In the genomic region with DNA sequence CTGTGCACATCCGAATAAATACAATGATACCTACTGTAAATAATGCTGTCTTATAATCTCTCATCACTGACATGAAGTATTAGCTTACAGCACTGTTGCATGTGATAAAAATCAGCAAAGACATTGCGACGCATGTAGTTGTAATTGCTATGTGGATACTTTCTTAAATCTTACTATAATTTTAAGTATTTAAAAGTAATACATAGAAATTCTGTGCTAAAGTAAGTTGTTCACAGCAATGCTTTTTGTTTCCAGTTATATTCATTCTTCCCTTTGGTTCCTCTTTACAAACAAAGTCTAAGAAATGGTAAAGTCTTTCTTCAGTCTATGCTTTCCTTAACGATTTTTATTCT, we compare ENCODE assay signal across 1 cellular context.
TF ChIP-seq lines count a peak whose summit lies in the region.

No MANE protein-coding gene starts in this region.

TF ChIP-seq in HCT116, 20 proteins besides CTCF, POLR2A, EP300 and RAD21:
- TF ChIP-seq POLR2AphosphoS5 (IDR thresholded peaks at IDR 0.05; ENCODE audit: low read depth, low read length) (no peak), EGR1 (IDR thresholded peaks at IDR 0.05; ENCODE audit: low read depth) (no peak), EZH2phosphoT487 (IDR thresholded peaks at IDR 0.05; ENCODE audit: borderline replicate concordance) (no peak), JUND (IDR thresholded peaks at IDR 0.05) (no peak), CEBPB (IDR thresholded peaks at IDR 0.05; ENCODE audit: low read depth) (no peak), ELF1 (IDR thresholded peaks at IDR 0.05; ENCODE audit: borderline replicate concordance, low read depth) (no peak), SP1 (IDR thresholded peaks at IDR 0.05; ENCODE audit: low read depth) (no peak), SIN3A (IDR thresholded peaks at IDR 0.05; ENCODE audit: low read depth) (no peak), EZH2 (IDR thresholded peaks at IDR 0.05) (no peak), YY1 (IDR thresholded peaks at IDR 0.05; ENCODE audit: extremely low read depth, insufficient replicate concordance, low read depth, low read length) (no peak), CBX3 (IDR thresholded peaks at IDR 0.05; ENCODE audit: low read depth) (no peak), TCF7L2 (IDR thresholded peaks at IDR 0.05; ENCODE audit: borderline replicate concordance, extremely low read depth, insufficient read depth, insufficient read length) (no peak), ZFX (IDR thresholded peaks at IDR 0.05) (no peak), SRF (IDR thresholded peaks at IDR 0.05; ENCODE audit: low read depth) (no peak)
- TF ChIP-seq, protein P1, sequence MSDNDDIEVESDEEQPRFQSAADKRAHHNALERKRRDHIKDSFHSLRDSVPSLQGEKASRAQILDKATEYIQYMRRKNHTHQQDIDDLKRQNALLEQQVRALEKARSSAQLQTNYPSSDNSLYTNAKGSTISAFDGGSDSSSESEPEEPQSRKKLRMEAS (IDR thresholded peaks at IDR 0.05) = no peak
- TF ChIP-seq, protein P2, sequence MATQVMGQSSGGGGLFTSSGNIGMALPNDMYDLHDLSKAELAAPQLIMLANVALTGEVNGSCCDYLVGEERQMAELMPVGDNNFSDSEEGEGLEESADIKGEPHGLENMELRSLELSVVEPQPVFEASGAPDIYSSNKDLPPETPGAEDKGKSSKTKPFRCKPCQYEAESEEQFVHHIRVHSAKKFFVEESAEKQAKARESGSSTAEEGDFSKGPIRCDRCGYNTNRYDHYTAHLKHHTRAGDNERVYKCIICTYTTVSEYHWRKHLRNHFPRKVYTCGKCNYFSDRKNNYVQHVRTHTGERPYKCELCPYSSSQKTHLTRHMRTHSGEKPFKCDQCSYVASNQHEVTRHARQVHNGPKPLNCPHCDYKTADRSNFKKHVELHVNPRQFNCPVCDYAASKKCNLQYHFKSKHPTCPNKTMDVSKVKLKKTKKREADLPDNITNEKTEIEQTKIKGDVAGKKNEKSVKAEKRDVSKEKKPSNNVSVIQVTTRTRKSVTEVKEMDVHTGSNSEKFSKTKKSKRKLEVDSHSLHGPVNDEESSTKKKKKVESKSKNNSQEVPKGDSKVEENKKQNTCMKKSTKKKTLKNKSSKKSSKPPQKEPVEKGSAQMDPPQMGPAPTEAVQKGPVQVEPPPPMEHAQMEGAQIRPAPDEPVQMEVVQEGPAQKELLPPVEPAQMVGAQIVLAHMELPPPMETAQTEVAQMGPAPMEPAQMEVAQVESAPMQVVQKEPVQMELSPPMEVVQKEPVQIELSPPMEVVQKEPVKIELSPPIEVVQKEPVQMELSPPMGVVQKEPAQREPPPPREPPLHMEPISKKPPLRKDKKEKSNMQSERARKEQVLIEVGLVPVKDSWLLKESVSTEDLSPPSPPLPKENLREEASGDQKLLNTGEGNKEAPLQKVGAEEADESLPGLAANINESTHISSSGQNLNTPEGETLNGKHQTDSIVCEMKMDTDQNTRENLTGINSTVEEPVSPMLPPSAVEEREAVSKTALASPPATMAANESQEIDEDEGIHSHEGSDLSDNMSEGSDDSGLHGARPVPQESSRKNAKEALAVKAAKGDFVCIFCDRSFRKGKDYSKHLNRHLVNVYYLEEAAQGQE (IDR thresholded peaks at IDR 0.05; ENCODE audit: low read depth) = no peak
- TF ChIP-seq, protein P3, sequence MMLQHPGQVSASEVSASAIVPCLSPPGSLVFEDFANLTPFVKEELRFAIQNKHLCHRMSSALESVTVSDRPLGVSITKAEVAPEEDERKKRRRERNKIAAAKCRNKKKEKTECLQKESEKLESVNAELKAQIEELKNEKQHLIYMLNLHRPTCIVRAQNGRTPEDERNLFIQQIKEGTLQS (IDR thresholded peaks at IDR 0.05) = no peak
- TF ChIP-seq, protein P4, sequence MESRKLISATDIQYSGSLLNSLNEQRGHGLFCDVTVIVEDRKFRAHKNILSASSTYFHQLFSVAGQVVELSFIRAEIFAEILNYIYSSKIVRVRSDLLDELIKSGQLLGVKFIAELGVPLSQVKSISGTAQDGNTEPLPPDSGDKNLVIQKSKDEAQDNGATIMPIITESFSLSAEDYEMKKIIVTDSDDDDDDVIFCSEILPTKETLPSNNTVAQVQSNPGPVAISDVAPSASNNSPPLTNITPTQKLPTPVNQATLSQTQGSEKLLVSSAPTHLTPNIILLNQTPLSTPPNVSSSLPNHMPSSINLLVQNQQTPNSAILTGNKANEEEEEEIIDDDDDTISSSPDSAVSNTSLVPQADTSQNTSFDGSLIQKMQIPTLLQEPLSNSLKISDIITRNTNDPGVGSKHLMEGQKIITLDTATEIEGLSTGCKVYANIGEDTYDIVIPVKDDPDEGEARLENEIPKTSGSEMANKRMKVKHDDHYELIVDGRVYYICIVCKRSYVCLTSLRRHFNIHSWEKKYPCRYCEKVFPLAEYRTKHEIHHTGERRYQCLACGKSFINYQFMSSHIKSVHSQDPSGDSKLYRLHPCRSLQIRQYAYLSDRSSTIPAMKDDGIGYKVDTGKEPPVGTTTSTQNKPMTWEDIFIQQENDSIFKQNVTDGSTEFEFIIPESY (IDR thresholded peaks at IDR 0.05; ENCODE audit: extremely low read depth, insufficient replicate concordance, low read length) = no peak
